8 cellular contexts compared by ENCODE assay signal in genomic region chr2:19362094-19362649, GRCh38. TPM values are rescaled to one million over a fixed set of nuclear protein-coding genes. Genes with fewer than 3 reads are reported as not detected.
A peak's percentile ranks its signal among the peaks of the same experiment; 100 is the strongest.
DNase-seq lines count a peak whose midpoint lies in the region; ATAC-seq and TF ChIP-seq lines count a peak whose summit lies in the region.

No MANE protein-coding gene starts in this region.

- DNase-seq in CD1c-positive myeloid dendritic cell (ENCODE audit: extremely low spot score) (peak; percentile 58), SW480 (ENCODE audit: low spot score) (peak; percentile 59), fibroblast of mammary gland (ENCODE audit: low read depth) (peak; percentile 40), ureter (ENCODE audit: low spot score) (no peak)

- H3K27me3 ChIP-seq in rectal smooth muscle tissue (ENCODE audit: control insufficient read depth, insufficient read depth, low read length): peaks cover 11% of the 10 kb centered on the region

- H3K36me3 ChIP-seq in HEK293 (ENCODE audit: control insufficient read depth in 2 of 2, insufficient read depth in 1 of 2, low read length in 2 of 2) (no peaks in the 10 kb centered on the region), rectal smooth muscle tissue (ENCODE audit: control insufficient read depth, insufficient read depth, low read length) (no peaks in the 10 kb centered on the region)

- peak overlapping the region; percentile 44 for H3K4me3 ChIP-seq in HEK293 (ENCODE audit: low read depth, low read length)
- peak overlapping the region; percentile 82 for H3K4me3 ChIP-seq in fibroblast of mammary gland (ENCODE audit: control insufficient read depth, low read depth, low read length)
- peak overlapping the region; percentile 79 for H3K4me3 ChIP-seq in rectal smooth muscle tissue (ENCODE audit: low read length)

- no peaks in the 10 kb centered on the region for H3K9me3 ChIP-seq in HEK293 (ENCODE audit: control insufficient read depth, insufficient read depth, low read depth, low read length)

- POLR2A ChIA-PET in HEK293 (lab: Yijun Ruan, JAX): no interaction called here

- H3K9ac ChIP-seq in rectal smooth muscle tissue (ENCODE audit: low read length): no peak overlapping the region

- no peak for ATAC-seq in GM21825 (IDR thresholded peaks at IDR 0.05; ENCODE audit: unreplicated experiment)
- no peak for ATAC-seq in HG03520 (IDR thresholded peaks at IDR 0.05; ENCODE audit: unreplicated experiment)

- H3K27ac ChIP-seq in HEK293 (ENCODE audit: extremely low read depth, low read depth, low read length) (no peak overlapping the region; the same call in 1 of the 2 replicates), rectal smooth muscle tissue (ENCODE audit: low read depth, low read length) (peak overlapping the region; percentile 34)

- CTCF ChIA-PET in HEK293 (lab: Yijun Ruan, JAX): interaction anchor here (1.0 kb wide), 1 partner anchor 527 kb away, joined by 4 read pairs; no protein-coding TSS in a partner anchor

- H3K4me1 ChIP-seq in HEK293 (ENCODE audit: control insufficient read depth, insufficient read depth, low read length) (peaks cover 12% of the 10 kb centered on the region), rectal smooth muscle tissue (ENCODE audit: control insufficient read depth, insufficient read depth, low read length) (no peaks in the 10 kb centered on the region)

- TF ChIP-seq CTCF in HEK293 (tag by site-specific recombination; IDR thresholded peaks at IDR 0.05) (no peak), fibroblast of mammary gland (conservative IDR thresholded peaks at IDR 0.05; ENCODE audit: control insufficient read depth, insufficient read depth, low read depth, low read length) (no peak)

TF ChIP-seq in HEK293, 187 proteins besides CTCF, POLR2A, EP300 and RAD21:
- TF ChIP-seq ZNF184 (tag by site-specific recombination; IDR thresholded peaks at IDR 0.05) (no peak), ZBTB44 (tag by site-specific recombination; IDR thresholded peaks at IDR 0.05) (no peak), ZNF549 (tag by site-specific recombination; IDR thresholded peaks at IDR 0.05) (no peak), SP3 (tag by site-specific recombination; IDR thresholded peaks at IDR 0.05) (no peak), ZBTB20 (tag by site-specific recombination; IDR thresholded peaks at IDR 0.05) (peak; percentile 11; the same call in 1 of the 2 replicates)

RNA-seq across cellular contexts. Expression of gene OSR1, which starts 3.7 kb away (rescaled TPM):
- 34.7 TPM for total RNA-seq in ureter
